Comparison of ENCODE assay signal across 1 cellular context in the genomic region with DNA sequence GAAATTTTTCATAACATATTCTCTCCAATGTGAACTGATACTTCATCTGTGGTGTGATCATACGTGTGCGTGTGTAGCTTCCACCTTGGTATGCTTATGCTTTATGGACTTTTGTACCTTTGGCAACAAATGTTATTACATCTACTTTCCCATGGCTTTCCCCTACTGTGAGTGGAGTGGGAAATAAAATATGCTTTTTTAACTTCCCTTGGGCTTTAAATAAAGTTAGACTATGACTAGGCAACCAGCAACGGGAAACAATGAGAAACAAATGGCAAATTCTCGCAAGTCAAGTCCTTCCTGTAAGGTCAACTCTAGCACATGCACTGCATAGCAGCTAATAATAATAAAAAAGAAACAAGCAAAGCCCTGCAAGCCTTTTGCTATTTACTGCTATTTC.
TF ChIP-seq lines count a peak whose summit lies in the region.

No MANE protein-coding gene starts in this region.

TF ChIP-seq in IMR-90, 13 proteins besides CTCF, POLR2A, EP300 and RAD21 (continued from another document):
- TF ChIP-seq, protein P1, sequence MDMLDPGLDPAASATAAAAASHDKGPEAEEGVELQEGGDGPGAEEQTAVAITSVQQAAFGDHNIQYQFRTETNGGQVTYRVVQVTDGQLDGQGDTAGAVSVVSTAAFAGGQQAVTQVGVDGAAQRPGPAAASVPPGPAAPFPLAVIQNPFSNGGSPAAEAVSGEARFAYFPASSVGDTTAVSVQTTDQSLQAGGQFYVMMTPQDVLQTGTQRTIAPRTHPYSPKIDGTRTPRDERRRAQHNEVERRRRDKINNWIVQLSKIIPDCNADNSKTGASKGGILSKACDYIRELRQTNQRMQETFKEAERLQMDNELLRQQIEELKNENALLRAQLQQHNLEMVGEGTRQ (IDR thresholded peaks at IDR 0.05; ENCODE audit: low read depth, low read length), result no peak
